Comparison of ENCODE assay signal across 21 cellular contexts in genomic region chr5:149333711-149334443, GRCh38. TPM values are rescaled to one million over a fixed set of nuclear protein-coding genes. Genes with fewer than 3 reads are reported as not detected.
DNase-seq lines count a peak whose midpoint lies in the region; ATAC-seq and TF ChIP-seq lines count a peak whose summit lies in the region.
"Had no signal": no experiment of that assay in that cellular context is flagged by ENCODE, and none has a peak within 500 bp of the region (broad histone marks: within the 10 kb centered on the region; RNA-seq: fewer than 3 reads in every experiment).

No MANE protein-coding gene starts in this region.

- ATAC-seq in Right ventricle myocardium inferior: no peak
- no peak for ATAC-seq in HG03095 (IDR thresholded peaks at IDR 0.05; ENCODE audit: unreplicated experiment)
- ATAC-seq: HepG2, left lung had no signal

- no peaks in the 10 kb centered on the region for H3K27me3 ChIP-seq in left ventricle myocardium inferior (ENCODE audit: low read depth)
- H3K27me3 ChIP-seq in uterus: no peaks in the 10 kb centered on the region
- H3K27me3 ChIP-seq: brain microvascular endothelial cell, left lung had no signal

- DNase-seq in left ventricle myocardium inferior (no peak), Right ventricle myocardium inferior (ENCODE audit: missing footprints) (no peak), dedifferentiated amniotic fluid mesenchymal stem cell (ENCODE audit: extremely low spot score) (peak; percentile 65), foreskin fibroblast (peak; percentile 42 to 68), lower leg skin (ENCODE audit: low spot score in 2 of 2) (no peak), uterus (no peak)
- DNase-seq in activated effector memory CD4-positive, alpha-beta T cell treated with anti-CD3 and anti-CD28 coated beads, Interleukin-2, amount 50 U/mL, for 16 hours: no peak
- DNase-seq: activated CD4-positive, alpha-beta T cell treated with anti-CD3 and anti-CD28 coated beads, Interleukin-2, amount 10 ng/mL, durations not matched to agents 24 days and 14 days; activated naive CD8-positive, alpha-beta T cell treated with anti-CD3 and anti-CD28 coated beads, Interleukin-2, amount 10 ng/mL, durations not matched to agents 7 days and 5 days; brain microvascular endothelial cell; left lung; NCI-H1417 treated with DMSO at 0.1 percent for 48 hours; NCI-H526; OCI-M1; SIG-M5 had no signal

- H3K9me3 ChIP-seq in left ventricle myocardium inferior (replicated peaks) (no peaks in the 10 kb centered on the region), uterus (no peaks in the 10 kb centered on the region)
- H3K9me3 ChIP-seq: left lung had no signal

- TF ChIP-seq CTCF in left ventricle myocardium inferior (IDR thresholded peaks at IDR 0.05; ENCODE audit: borderline replicate concordance): no peak
- TF ChIP-seq CTCF in foreskin fibroblast (IDR thresholded peaks at IDR 0.05; ENCODE audit: low read depth, low read length): no peak
- no peak for TF ChIP-seq CTCF in lower leg skin (IDR thresholded peaks at IDR 0.05)
- no peak for TF ChIP-seq CTCF in uterus (IDR thresholded peaks at IDR 0.05)

- H3K4me3 ChIP-seq in left ventricle myocardium inferior (no peak overlapping the region), foreskin fibroblast (ENCODE audit: low read depth in 1 of 2, low read length in 2 of 2) (no peak overlapping the region), lower leg skin (ENCODE audit: low read depth, poor library complexity, severe bottlenecking) (no peak overlapping the region), uterus (no peak overlapping the region)
- H3K4me3 ChIP-seq: left lung had no signal

- TF ChIP-seq POLR2A in lower leg skin (IDR thresholded peaks at IDR 0.05) (no peak), uterus (IDR thresholded peaks at IDR 0.05) (no peak)

- intact Hi-C loops in left ventricle myocardium inferior (cut with micrococcal nuclease): no loop called here
- intact Hi-C loops in Right ventricle myocardium inferior (cut with DNase I): no loop called here
- intact Hi-C loops in lower leg skin (cut with DNase I; ENCODE audit: low total_unique reads): no loop called here
- intact Hi-C loops in uterus (cut with DNase I; ENCODE audit: low total_unique reads): no loop called here

- H3K36me3 ChIP-seq in left ventricle myocardium inferior (peaks cover 95% of the 10 kb centered on the region), uterus (no peaks in the 10 kb centered on the region)
- H3K36me3 ChIP-seq: brain microvascular endothelial cell had no signal

- WGBS in lower leg skin, 2 donors: 74 to 86% methylated on average over 2 of the region's 2 CpGs

- H3K4me1 ChIP-seq in left ventricle myocardium inferior: peaks cover 12% of the 10 kb centered on the region
- H3K4me1 ChIP-seq in uterus: no peaks in the 10 kb centered on the region
- H3K4me1 ChIP-seq: left lung had no signal

- H3K27ac ChIP-seq in left ventricle myocardium inferior (replicated peaks) (peak overlapping the region; percentile 23), uterus (no peak overlapping the region)
- H3K27ac ChIP-seq: brain microvascular endothelial cell, left lung had no signal

RNA-seq across cellular contexts. Expression of gene GRPEL2, which starts 11.4 kb away (rescaled TPM):
- total RNA-seq in left ventricle myocardium inferior (7.6 TPM), Right ventricle myocardium inferior (11.6 TPM), lower leg skin (10 to 100 TPM in 2 of 4 donors, 1 to 10 TPM in 2; 6.6 to 12.4 (median 10.2) TPM), uterus (10 to 100 TPM; 13.5 to 27.0 (median 22.6) TPM)

RNA-seq across cellular contexts. Expression of gene PCYOX1L, which starts 24.0 kb away (rescaled TPM):
- total RNA-seq in left ventricle myocardium inferior (3.2 TPM), Right ventricle myocardium inferior (2.7 TPM), lower leg skin (1 to 10 TPM; 2.7 to 5.6 (median 3.9) TPM), uterus (1 to 10 TPM in 3 of 4 donors, under 1 TPM in 1; 0.59 to 8.6 (median 5.9) TPM)

RNA-seq across cellular contexts. Expression of gene IL17B, which starts 45.2 kb away (rescaled TPM):
- total RNA-seq in left ventricle myocardium inferior: not detected
- total RNA-seq in Right ventricle myocardium inferior: not detected
- not detected for total RNA-seq in lower leg skin
- total RNA-seq in uterus: 1 to 10 TPM in 2 of 4 donors, not detected in 2; 1.6 to 2.3 TPM
- total RNA-seq: A172; activated CD4-positive, alpha-beta T cell treated with anti-CD3 and anti-CD28 coated beads, Interleukin-2, amount 10 ng/mL, durations not matched to agents 24 days and 14 days; activated naive CD8-positive, alpha-beta T cell treated with anti-CD3 and anti-CD28 coated beads, Interleukin-2, amount 10 ng/mL, durations not matched to agents 7 days and 5 days; activated T-helper 2 cell treated with anti-CD3 and anti-CD28 coated beads, Interferon-gamma antibody, Interleukin-2, Interleukin-4, amounts not matched to agents 10 μg/mL and 5 μg/mL and 100 μg/mL, durations not matched to agents 14 hours and 24 hours and 36 hours; epithelial cell of proximal tubule; ureter had no signal

Comparison
In these comparisons a context has a peak if more than half of its experiments do, and no peak if none do; other contexts are left out.
1. DNase-seq: peak in dedifferentiated amniotic fluid mesenchymal stem cell (single experiment) and foreskin fibroblast (2 of 2); none in left ventricle myocardium inferior (single experiment), Right ventricle myocardium inferior (single experiment), activated effector memory CD4-positive, alpha-beta T cell treated with anti-CD3 and anti-CD28 coated beads, Interleukin-2, amount 50 U/mL, for 16 hours (single experiment), lower leg skin (0 of 2) and uterus (0 of 2).